ENCODE assay signal across 8 cellular contexts in genomic region chr6:75893058-75893775, GRCh38.
DNase-seq lines count a peak whose midpoint lies in the region; ATAC-seq and TF ChIP-seq lines count a peak whose summit lies in the region.

No MANE protein-coding gene starts in this region.

- H3K9me3 ChIP-seq in left lung, result no peaks in the 10 kb centered on the region

- intact Hi-C loops in left lung (cut with DNase I), result no loop called here

- ATAC-seq in GM19455 (IDR thresholded peaks at IDR 0.05; ENCODE audit: unreplicated experiment) (peak; percentile 78), HG03571 (IDR thresholded peaks at IDR 0.05; ENCODE audit: unreplicated experiment) (peak; percentile 65), left lung (peak; percentile 79), HG03097 (IDR thresholded peaks at IDR 0.05; ENCODE audit: low FRiP score, unreplicated experiment) (no peak)

- H3K36me3 ChIP-seq in left lung, result peaks cover 0 to 5% of the 10 kb centered on the region in 2 donors

- H3K27ac ChIP-seq in left lung, result no peak overlapping the region

- DNase-seq in DMS153 treated with DMSO at 0.1 percent for 48 hours (lab: John Stamatoyannopoulos, UW; ENCODE audit: unreplicated experiment) (peak; percentile 64), NCI-H82 treated with DMSO at 0.1 percent for 48 hours (lab: John Stamatoyannopoulos, UW; ENCODE audit: unreplicated experiment) (peak; percentile 20), cardiac fibroblast (ENCODE audit: low read depth in 2 of 2) (peak; percentile 88 to 90), left lung (no peak)
- no peak for DNase-seq in activated T-cell treated with anti-CD3 and anti-CD28 coated beads, Interleukin-2, amount 50 U/mL, for 48 hours

- H3K4me3 ChIP-seq in cardiac fibroblast (replicated peaks in 1 of 2; ENCODE audit: low read depth in 2 of 2, low read length in 2 of 2) (no peak overlapping the region), left lung (no peak overlapping the region)

- TF ChIP-seq CTCF in cardiac fibroblast (IDR thresholded peaks at IDR 0.05; ENCODE audit: low read depth, low read length) (peak; percentile 60), left lung (IDR thresholded peaks at IDR 0.05) (peak; percentile 48 to 62)

- H3K4me1 ChIP-seq in left lung, result no peaks in the 10 kb centered on the region

- no peaks in the 10 kb centered on the region for H3K27me3 ChIP-seq in left lung

Comparison
In these comparisons a context has a peak if more than half of its experiments do, and no peak if none do; other contexts are left out.
1. DNase-seq: peak in DMS153 treated with DMSO at 0.1 percent for 48 hours (single experiment), NCI-H82 treated with DMSO at 0.1 percent for 48 hours (single experiment) and cardiac fibroblast (2 of 2); none in left lung (0 of 2) and activated T-cell treated with anti-CD3 and anti-CD28 coated beads, Interleukin-2, amount 50 U/mL, for 48 hours (0 of 2).